Comparison of ENCODE assay signal across 8 cellular contexts in the genomic region with DNA sequence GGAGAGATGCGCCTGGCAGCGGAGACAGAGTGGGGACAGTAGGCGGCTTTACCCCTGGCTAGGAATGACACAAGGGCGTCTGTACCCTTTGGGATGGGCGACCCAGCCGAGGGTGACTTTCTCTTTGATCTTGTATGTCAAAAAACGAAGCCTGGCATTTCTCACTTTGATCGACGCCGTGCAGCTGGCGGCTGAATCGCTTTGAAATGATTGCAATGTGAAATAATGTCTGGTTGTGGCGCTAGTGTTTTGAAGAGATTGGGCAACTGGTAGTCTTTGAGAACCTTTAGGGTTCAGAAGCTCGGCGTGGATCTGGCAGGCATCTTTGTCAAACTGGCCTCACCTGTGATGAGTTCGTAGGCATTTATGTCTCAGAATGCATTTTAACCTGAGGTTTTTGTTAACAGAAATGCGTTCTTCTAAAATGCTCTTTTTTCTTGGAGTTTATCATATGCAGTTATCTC. TPM values are rescaled to one million over a fixed set of nuclear protein-coding genes. Genes with fewer than 3 reads are reported as not detected.
DNase-seq lines count a peak whose midpoint lies in the region; ATAC-seq and TF ChIP-seq lines count a peak whose summit lies in the region.

No MANE protein-coding gene starts in this region.

- TF ChIP-seq CTCF in Calu3 (IDR thresholded peaks at IDR 0.05; ENCODE audit: unreplicated experiment) (no peak), GM20000 (IDR thresholded peaks at IDR 0.05; ENCODE audit: extremely low read depth, missing control alignments) (no peak), WTC11 (IDR thresholded peaks at IDR 0.05) (no peak), endothelial cell (IDR thresholded peaks at IDR 0.05; ENCODE audit: unreplicated experiment) (no peak), type B pancreatic cell (conservative IDR thresholded peaks at IDR 0.05) (no peak)

- peaks cover 12% of the 10 kb centered on the region for H3K9me3 ChIP-seq in KOPT-K1 (ENCODE audit: insufficient read depth, low read length, poor library complexity, severe bottlenecking)
- no peaks in the 10 kb centered on the region for H3K9me3 ChIP-seq in muscle layer of duodenum (ENCODE audit: control insufficient read depth in 1 of 2, low read length in 2 of 2)

- no peaks in the 10 kb centered on the region for H3K9me3 Mint-ChIP-seq in Calu3 (ENCODE audit: low read depth, unreplicated experiment)
- peaks cover 8% of the 10 kb centered on the region for H3K9me3 Mint-ChIP-seq in WTC11
- no peaks in the 10 kb centered on the region for H3K9me3 Mint-ChIP-seq in endothelial cell (ENCODE audit: unreplicated experiment)
- H3K9me3 Mint-ChIP-seq in type B pancreatic cell = peaks cover 4% of the 10 kb centered on the region

- no peaks in the 10 kb centered on the region for H3K27me3 ChIP-seq in muscle layer of duodenum (ENCODE audit: low read depth, low read length)

- DNase-seq in Calu3 = no peak
- peak; percentile 35 for DNase-seq in GM20000 (ENCODE audit: low spot score)
- no peak for DNase-seq in WTC11 (ENCODE audit: low spot score)
- no peak for DNase-seq in endothelial cell (ENCODE audit: low spot score)
- DNase-seq in type B pancreatic cell (ENCODE audit: extremely low spot score, unreplicated experiment) = no peak

- CTCF ChIA-PET in Calu3 (lab: Charles Lee) = interaction anchor here (0.6 to 1.7 kb wide), 9 partner anchors 9 to 263 kb away, joined by 3 to 10 read pairs (median 5); no protein-coding TSS in a partner anchor
- CTCF ChIA-PET in WTC11 (lab: Charles Lee) = interaction anchor here (0.6 to 3.2 kb wide), 28 partner anchors 10 to 680 kb away, joined by 3 to 43 read pairs (median 4); a partner anchor contains a TSS

- H3K4me1 Mint-ChIP-seq in Calu3 (ENCODE audit: low read depth, unreplicated experiment) (peaks cover 26% of the 10 kb centered on the region), WTC11 (peaks cover 31% of the 10 kb centered on the region), endothelial cell (ENCODE audit: unreplicated experiment) (peaks cover 12% of the 10 kb centered on the region), type B pancreatic cell (ENCODE audit: unreplicated experiment) (peaks cover 27% of the 10 kb centered on the region)

- H3K27ac Mint-ChIP-seq in Calu3 (ENCODE audit: unreplicated experiment) (peak overlapping the region; percentile 81), WTC11 (peak overlapping the region; percentile 83), endothelial cell (ENCODE audit: unreplicated experiment) (peak overlapping the region; percentile 68), type B pancreatic cell (peak overlapping the region; percentile 94)

- H3K36me3 ChIP-seq in KOPT-K1 (ENCODE audit: insufficient read depth, low read length) (peaks cover 4% of the 10 kb centered on the region), muscle layer of duodenum (ENCODE audit: control insufficient read depth in 1 of 2, insufficient read depth in 2 of 2, low read length in 2 of 2) (no peaks in the 10 kb centered on the region)

- no peak for ATAC-seq in WTC11
- ATAC-seq in HG02610 (IDR thresholded peaks at IDR 0.05; ENCODE audit: unreplicated experiment) = no peak

- H3K27me3 Mint-ChIP-seq in Calu3 (ENCODE audit: unreplicated experiment) = no peaks in the 10 kb centered on the region
- no peaks in the 10 kb centered on the region for H3K27me3 Mint-ChIP-seq in WTC11 (ENCODE audit: low read depth)
- H3K27me3 Mint-ChIP-seq in endothelial cell (ENCODE audit: unreplicated experiment) = peaks cover 6% of the 10 kb centered on the region
- H3K27me3 Mint-ChIP-seq in type B pancreatic cell = no peaks in the 10 kb centered on the region

- H3K36me3 Mint-ChIP-seq in Calu3 (ENCODE audit: insufficient read depth, unreplicated experiment) (peaks cover 32% of the 10 kb centered on the region), WTC11 (peaks cover 8% of the 10 kb centered on the region), endothelial cell (ENCODE audit: low read depth, unreplicated experiment) (peaks cover 10% of the 10 kb centered on the region), type B pancreatic cell (peaks cover 14% of the 10 kb centered on the region)

- peak overlapping the region; percentile 61 to 99 for H3K4me3 ChIP-seq in muscle layer of duodenum (ENCODE audit: low read depth in 1 of 2, low read length in 2 of 2)

- intact Hi-C loops in Calu3 (cut with micrococcal nuclease; ENCODE audit: unreplicated experiment) = no loop called here

- POLR2A ChIA-PET in WTC11 (lab: Charles Lee) = interaction anchor here (0.6 to 1.0 kb wide), 4 partner anchors 9 to 263 kb away, joined by 3 read pairs; no protein-coding TSS in a partner anchor

- no TSS peak for BruUV-seq in Calu3 (replicated peaks; lab: Mats Ljungman, UMichigan)

- H3K27ac ChIP-seq in KOPT-K1 (ENCODE audit: low read depth, low read length, poor library complexity, severe bottlenecking) = peak overlapping the region; percentile 94
- H3K27ac ChIP-seq in muscle layer of duodenum (ENCODE audit: low read length) = no peak overlapping the region

- H3K4me3 Mint-ChIP-seq in Calu3 (ENCODE audit: low read depth, unreplicated experiment) = peak overlapping the region; percentile 83
- H3K4me3 Mint-ChIP-seq in WTC11 = peak overlapping the region; percentile 91
- H3K4me3 Mint-ChIP-seq in endothelial cell (ENCODE audit: unreplicated experiment) = peak overlapping the region; percentile 90
- H3K4me3 Mint-ChIP-seq in type B pancreatic cell = peak overlapping the region; percentile 90

- H3K4me1 ChIP-seq in muscle layer of duodenum (ENCODE audit: control insufficient read depth in 1 of 2, insufficient read depth in 2 of 2, low read length in 2 of 2) = peaks cover 0 to 12% of the 10 kb centered on the region in 2 donors

TF ChIP-seq in WTC11, 78 proteins besides CTCF, POLR2A, EP300 and RAD21:
- TF ChIP-seq, protein P1, sequence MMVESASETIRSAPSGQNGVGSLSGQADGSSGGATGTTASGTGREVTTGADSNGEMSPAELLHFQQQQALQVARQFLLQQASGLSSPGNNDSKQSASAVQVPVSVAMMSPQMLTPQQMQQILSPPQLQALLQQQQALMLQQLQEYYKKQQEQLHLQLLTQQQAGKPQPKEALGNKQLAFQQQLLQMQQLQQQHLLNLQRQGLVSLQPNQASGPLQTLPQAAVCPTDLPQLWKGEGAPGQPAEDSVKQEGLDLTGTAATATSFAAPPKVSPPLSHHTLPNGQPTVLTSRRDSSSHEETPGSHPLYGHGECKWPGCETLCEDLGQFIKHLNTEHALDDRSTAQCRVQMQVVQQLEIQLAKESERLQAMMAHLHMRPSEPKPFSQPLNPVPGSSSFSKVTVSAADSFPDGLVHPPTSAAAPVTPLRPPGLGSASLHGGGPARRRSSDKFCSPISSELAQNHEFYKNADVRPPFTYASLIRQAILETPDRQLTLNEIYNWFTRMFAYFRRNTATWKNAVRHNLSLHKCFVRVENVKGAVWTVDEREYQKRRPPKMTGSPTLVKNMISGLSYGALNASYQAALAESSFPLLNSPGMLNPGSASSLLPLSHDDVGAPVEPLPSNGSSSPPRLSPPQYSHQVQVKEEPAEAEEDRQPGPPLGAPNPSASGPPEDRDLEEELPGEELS (CRISPR knock-in tag; IDR thresholded peaks at IDR 0.05) = 0 out of 2 replicates have a peak, but pooled peaks have one; percentile 50
- TF ChIP-seq, protein P2, sequence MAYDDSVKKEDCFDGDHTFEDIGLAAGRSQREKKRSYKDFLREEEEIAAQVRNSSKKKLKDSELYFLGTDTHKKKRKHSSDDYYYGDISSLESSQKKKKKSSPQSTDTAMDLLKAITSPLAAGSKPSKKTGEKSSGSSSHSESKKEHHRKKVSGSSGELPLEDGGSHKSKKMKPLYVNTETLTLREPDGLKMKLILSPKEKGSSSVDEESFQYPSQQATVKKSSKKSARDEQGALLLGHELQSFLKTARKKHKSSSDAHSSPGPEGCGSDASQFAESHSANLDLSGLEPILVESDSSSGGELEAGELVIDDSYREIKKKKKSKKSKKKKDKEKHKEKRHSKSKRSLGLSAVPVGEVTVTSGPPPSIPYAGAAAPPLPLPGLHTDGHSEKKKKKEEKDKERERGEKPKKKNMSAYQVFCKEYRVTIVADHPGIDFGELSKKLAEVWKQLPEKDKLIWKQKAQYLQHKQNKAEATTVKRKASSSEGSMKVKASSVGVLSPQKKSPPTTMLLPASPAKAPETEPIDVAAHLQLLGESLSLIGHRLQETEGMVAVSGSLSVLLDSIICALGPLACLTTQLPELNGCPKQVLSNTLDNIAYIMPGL (CRISPR knock-in tag; IDR thresholded peaks at IDR 0.05) = 0 out of 2 replicates have a peak, but pooled peaks have one; percentile 12
- TF ChIP-seq, protein P3, sequence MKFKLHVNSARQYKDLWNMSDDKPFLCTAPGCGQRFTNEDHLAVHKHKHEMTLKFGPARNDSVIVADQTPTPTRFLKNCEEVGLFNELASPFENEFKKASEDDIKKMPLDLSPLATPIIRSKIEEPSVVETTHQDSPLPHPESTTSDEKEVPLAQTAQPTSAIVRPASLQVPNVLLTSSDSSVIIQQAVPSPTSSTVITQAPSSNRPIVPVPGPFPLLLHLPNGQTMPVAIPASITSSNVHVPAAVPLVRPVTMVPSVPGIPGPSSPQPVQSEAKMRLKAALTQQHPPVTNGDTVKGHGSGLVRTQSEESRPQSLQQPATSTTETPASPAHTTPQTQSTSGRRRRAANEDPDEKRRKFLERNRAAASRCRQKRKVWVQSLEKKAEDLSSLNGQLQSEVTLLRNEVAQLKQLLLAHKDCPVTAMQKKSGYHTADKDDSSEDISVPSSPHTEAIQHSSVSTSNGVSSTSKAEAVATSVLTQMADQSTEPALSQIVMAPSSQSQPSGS (CRISPR knock-in tag; IDR thresholded peaks at IDR 0.05; ENCODE audit: borderline replicate concordance, low read depth) = no peak
TF ChIP-seq in WTC11: peak in this region for 2.

RNA-seq across cellular contexts. Expression of a gene that starts 1.0 kb away (rescaled TPM):
- total RNA-seq in Calu3 (2022) = 22.9 and 23.4 TPM in 2 replicates
- total RNA-seq in WTC11 (2021) = 34.6 to 36.6 TPM (median 34.8 TPM) in 3 replicates
- 16.2 TPM for total RNA-seq in endothelial cell (ENCODE audit: unreplicated experiment)
- 32.9 and 34.4 TPM in 2 replicates for total RNA-seq in type B pancreatic cell (ENCODE audit: low replicate concordance)
